1 cellular context compared by ENCODE assay signal in genomic region chr1:43366179-43366578, GRCh38.
TF ChIP-seq lines count a peak whose summit lies in the region.

No MANE protein-coding gene starts in this region.

TF ChIP-seq in GM23338, 12 proteins besides CTCF, POLR2A, EP300 and RAD21 (continued from another document):
- TF ChIP-seq, protein P1, sequence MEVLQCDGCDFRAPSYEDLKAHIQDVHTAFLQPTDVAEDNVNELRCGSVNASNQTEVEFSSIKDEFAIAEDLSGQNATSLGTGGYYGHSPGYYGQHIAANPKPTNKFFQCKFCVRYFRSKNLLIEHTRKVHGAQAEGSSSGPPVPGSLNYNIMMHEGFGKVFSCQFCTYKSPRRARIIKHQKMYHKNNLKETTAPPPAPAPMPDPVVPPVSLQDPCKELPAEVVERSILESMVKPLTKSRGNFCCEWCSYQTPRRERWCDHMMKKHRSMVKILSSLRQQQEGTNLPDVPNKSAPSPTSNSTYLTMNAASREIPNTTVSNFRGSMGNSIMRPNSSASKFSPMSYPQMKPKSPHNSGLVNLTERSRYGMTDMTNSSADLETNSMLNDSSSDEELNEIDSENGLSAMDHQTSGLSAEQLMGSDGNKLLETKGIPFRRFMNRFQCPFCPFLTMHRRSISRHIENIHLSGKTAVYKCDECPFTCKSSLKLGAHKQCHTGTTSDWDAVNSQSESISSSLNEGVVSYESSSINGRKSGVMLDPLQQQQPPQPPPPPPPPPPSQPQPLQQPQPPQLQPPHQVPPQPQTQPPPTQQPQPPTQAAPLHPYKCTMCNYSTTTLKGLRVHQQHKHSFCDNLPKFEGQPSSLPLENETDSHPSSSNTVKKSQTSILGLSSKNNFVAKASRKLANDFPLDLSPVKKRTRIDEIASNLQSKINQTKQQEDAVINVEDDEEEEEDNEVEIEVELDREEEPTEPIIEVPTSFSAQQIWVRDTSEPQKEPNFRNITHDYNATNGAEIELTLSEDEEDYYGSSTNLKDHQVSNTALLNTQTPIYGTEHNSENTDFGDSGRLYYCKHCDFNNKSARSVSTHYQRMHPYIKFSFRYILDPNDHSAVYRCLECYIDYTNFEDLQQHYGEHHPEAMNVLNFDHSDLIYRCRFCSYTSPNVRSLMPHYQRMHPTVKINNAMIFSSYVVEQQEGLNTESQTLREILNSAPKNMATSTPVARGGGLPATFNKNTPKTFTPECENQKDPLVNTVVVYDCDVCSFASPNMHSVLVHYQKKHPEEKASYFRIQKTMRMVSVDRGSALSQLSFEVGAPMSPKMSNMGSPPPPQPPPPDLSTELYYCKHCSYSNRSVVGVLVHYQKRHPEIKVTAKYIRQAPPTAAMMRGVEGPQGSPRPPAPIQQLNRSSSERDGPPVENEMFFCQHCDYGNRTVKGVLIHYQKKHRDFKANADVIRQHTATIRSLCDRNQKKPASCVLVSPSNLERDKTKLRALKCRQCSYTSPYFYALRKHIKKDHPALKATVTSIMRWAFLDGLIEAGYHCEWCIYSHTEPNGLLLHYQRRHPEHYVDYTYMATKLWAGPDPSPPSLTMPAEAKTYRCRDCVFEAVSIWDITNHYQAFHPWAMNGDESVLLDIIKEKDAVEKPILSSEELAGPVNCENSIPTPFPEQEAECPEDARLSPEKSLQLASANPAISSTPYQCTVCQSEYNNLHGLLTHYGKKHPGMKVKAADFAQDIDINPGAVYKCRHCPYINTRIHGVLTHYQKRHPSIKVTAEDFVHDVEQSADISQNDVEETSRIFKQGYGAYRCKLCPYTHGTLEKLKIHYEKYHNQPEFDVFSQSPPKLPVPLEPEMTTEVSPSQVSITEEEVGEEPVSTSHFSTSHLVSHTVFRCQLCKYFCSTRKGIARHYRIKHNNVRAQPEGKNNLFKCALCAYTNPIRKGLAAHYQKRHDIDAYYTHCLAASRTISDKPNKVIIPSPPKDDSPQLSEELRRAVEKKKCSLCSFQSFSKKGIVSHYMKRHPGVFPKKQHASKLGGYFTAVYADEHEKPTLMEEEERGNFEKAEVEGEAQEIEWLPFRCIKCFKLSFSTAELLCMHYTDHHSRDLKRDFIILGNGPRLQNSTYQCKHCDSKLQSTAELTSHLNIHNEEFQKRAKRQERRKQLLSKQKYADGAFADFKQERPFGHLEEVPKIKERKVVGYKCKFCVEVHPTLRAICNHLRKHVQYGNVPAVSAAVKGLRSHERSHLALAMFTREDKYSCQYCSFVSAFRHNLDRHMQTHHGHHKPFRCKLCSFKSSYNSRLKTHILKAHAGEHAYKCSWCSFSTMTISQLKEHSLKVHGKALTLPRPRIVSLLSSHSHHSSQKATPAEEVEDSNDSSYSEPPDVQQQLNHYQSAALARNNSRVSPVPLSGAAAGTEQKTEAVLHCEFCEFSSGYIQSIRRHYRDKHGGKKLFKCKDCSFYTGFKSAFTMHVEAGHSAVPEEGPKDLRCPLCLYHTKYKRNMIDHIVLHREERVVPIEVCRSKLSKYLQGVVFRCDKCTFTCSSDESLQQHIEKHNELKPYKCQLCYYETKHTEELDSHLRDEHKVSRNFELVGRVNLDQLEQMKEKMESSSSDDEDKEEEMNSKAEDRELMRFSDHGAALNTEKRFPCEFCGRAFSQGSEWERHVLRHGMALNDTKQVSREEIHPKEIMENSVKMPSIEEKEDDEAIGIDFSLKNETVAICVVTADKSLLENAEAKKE (CRISPR knock-in tag; IDR thresholded peaks at IDR 0.05) = no peak
- no peak for TF ChIP-seq JUNB (IDR thresholded peaks at IDR 0.05; ENCODE audit: unreplicated experiment)
- TF ChIP-seq STAT1 (IDR thresholded peaks at IDR 0.05; ENCODE audit: unreplicated experiment) = no peak
- TF ChIP-seq ZNF114 (CRISPR knock-in tag; IDR thresholded peaks at IDR 0.05) = no peak
- no peak for TF ChIP-seq ZNF331 (CRISPR knock-in tag; IDR thresholded peaks at IDR 0.05; ENCODE audit: low read depth)
- no peak for TF ChIP-seq ETS1 (IDR thresholded peaks at IDR 0.05)
- no peak for TF ChIP-seq NANOG (IDR thresholded peaks at IDR 0.05; ENCODE audit: borderline replicate concordance)
- TF ChIP-seq REST (IDR thresholded peaks at IDR 0.05; ENCODE audit: unreplicated experiment) = no peak
